Comparison of ENCODE assay signal across 1 cellular context in genomic region chr2:74846481-74846880, GRCh38.
TF ChIP-seq lines count a peak whose summit lies in the region.

No MANE protein-coding gene starts in this region.

TF ChIP-seq in IMR-90, 13 proteins besides CTCF, POLR2A, EP300 and RAD21 (continued from another document):
- TF ChIP-seq NFE2L2 (IDR thresholded peaks at IDR 0.05; ENCODE audit: low read depth, low read length) = no peak
- TF ChIP-seq, protein P1, sequence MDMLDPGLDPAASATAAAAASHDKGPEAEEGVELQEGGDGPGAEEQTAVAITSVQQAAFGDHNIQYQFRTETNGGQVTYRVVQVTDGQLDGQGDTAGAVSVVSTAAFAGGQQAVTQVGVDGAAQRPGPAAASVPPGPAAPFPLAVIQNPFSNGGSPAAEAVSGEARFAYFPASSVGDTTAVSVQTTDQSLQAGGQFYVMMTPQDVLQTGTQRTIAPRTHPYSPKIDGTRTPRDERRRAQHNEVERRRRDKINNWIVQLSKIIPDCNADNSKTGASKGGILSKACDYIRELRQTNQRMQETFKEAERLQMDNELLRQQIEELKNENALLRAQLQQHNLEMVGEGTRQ (IDR thresholded peaks at IDR 0.05; ENCODE audit: low read depth, low read length) = no peak
- no peak for TF ChIP-seq RCOR1 (IDR thresholded peaks at IDR 0.05; ENCODE audit: insufficient replicate concordance, low read length)
- TF ChIP-seq CHD1 (IDR thresholded peaks at IDR 0.05; ENCODE audit: low read depth, low read length) = no peak
- TF ChIP-seq MAFK (IDR thresholded peaks at IDR 0.05; ENCODE audit: low read depth, low read length) = no peak
- no peak for TF ChIP-seq SMC3 (IDR thresholded peaks at IDR 0.05; ENCODE audit: low read depth, low read length)
- no peak for TF ChIP-seq BHLHE40 (IDR thresholded peaks at IDR 0.05; ENCODE audit: low read depth, low read length)
- TF ChIP-seq MAZ (IDR thresholded peaks at IDR 0.05; ENCODE audit: borderline replicate concordance, low read depth, low read length) = no peak
- TF ChIP-seq FOS (IDR thresholded peaks at IDR 0.05; ENCODE audit: low read depth, low read length) = no peak
- no peak for TF ChIP-seq CEBPB (IDR thresholded peaks at IDR 0.05; ENCODE audit: low read depth, low read length)
- no peak for TF ChIP-seq RFX5 (IDR thresholded peaks at IDR 0.05; ENCODE audit: low read depth, low read length)
